Comparison of ENCODE assay signal across 19 cellular contexts in genomic region chr7:80231719-80232118, GRCh38.
DNase-seq lines count a peak whose midpoint lies in the region; ATAC-seq, FAIRE-seq and TF ChIP-seq lines count a peak whose summit lies in the region.
"Had no signal": no experiment of that assay in that cellular context is flagged by ENCODE, and none has a peak within 500 bp of the region (broad histone marks: within the 10 kb centered on the region; RNA-seq: fewer than 3 reads in every experiment).

No MANE protein-coding gene starts in this region.

- no peak overlapping the region for H3K4me3 ChIP-seq in choroid plexus epithelial cell (ENCODE audit: low read depth, low read length)
- H3K4me3 ChIP-seq: K562, PC-9 had no signal

- no peak for ATAC-seq in HG02884 (IDR thresholded peaks at IDR 0.05; ENCODE audit: unreplicated experiment)
- ATAC-seq: K562, T-cell had no signal

- TF ChIP-seq CTCF in choroid plexus epithelial cell (conservative IDR thresholded peaks at IDR 0.05; ENCODE audit: low read depth, low read length) (no peak), D721Med (IDR thresholded peaks at IDR 0.05; ENCODE audit: insufficient read depth, missing control alignments) (no peak)

- no peak for FAIRE-seq in D721Med (lab: Jason Lieb, UNC)
- FAIRE-seq: G401.6, K562, urothelium cell line had no signal

- DNase-seq in ELR (ENCODE audit: low read depth): peak; percentile 57
- peak; percentile 83 for DNase-seq in LHCN-M2 (ENCODE audit: low read depth)
- DNase-seq in choroid plexus epithelial cell (ENCODE audit: low read depth): peak; percentile 86
- peak; percentile 37 for DNase-seq in non-pigmented ciliary epithelial cell (ENCODE audit: low read depth)
- no peak for DNase-seq in D721Med (ENCODE audit: insufficient read length, low spot score)
- DNase-seq in activated gamma-delta T cell (lab: John Stamatoyannopoulos, UW): no peak
- DNase-seq: activated B cell treated with CpG ODN at 0.5 μM for 24 hours; aorta; CD8-positive, alpha-beta memory T cell; effector CD8-positive, alpha-beta T cell; glutamatergic neuron; NCI-H1436 treated with DMSO at 0.1 percent for 48 hours; NCI-H446 treated with DMSO at 0.1 percent for 48 hours; PC-9; T-cell had no signal

Comparison
In these comparisons a context has a peak if more than half of its experiments do, and no peak if none do; other contexts are left out.
1. DNase-seq: peak in ELR (single experiment), LHCN-M2 (single experiment), choroid plexus epithelial cell (single experiment) and non-pigmented ciliary epithelial cell (single experiment); none in D721Med (single experiment) and activated gamma-delta T cell (single experiment).